In genomic region chr22:20186183-20186870, GRCh38 we compare ENCODE assay signal across 14 cellular contexts. TPM values are rescaled to one million over a fixed set of nuclear protein-coding genes. Genes with fewer than 3 reads are reported as not detected.
DNase-seq lines count a peak whose midpoint lies in the region; ATAC-seq and TF ChIP-seq lines count a peak whose summit lies in the region.
"Had no signal": no experiment of that assay in that cellular context is flagged by ENCODE, and none has a peak within 500 bp of the region (broad histone marks: within the 10 kb centered on the region; RNA-seq: fewer than 3 reads in every experiment).

No MANE protein-coding gene starts in this region.

- H3K9ac ChIP-seq in SK-N-SH, result no peak overlapping the region

- peak; percentile 59 for DNase-seq in SK-N-SH
- peak; percentile 52 for DNase-seq in NB4 (ENCODE audit: low read depth)
- peak; percentile 80 for DNase-seq in ecto neural progenitor cell (ENCODE audit: low spot score)
- no peak for DNase-seq in retinal pigment epithelial cell (ENCODE audit: low read depth)
- no peak for DNase-seq in MV-4-11 (lab: John Stamatoyannopoulos, UW)
- no peak for DNase-seq in effector CD8-positive, alpha-beta T cell (lab: John Stamatoyannopoulos, UW)
- no peak for DNase-seq in A172 (ENCODE audit: low spot score)
- DNase-seq: activated CD4-positive, alpha-beta T cell treated with anti-CD3 and anti-CD28 coated beads for 1 hour; activated T-cell treated with anti-CD3 and anti-CD28 coated beads, Interleukin-2, amount 50 U/mL, for 48 hours; amniotic stem cell; foreskin melanocyte; kidney glomerular epithelial cell; uterus had no signal

- WGBS in SK-N-SH (ENCODE audit: low lambda C conversion rate), result 59% methylated on average over 9 of the region's 10 CpGs

- POLR2A ChIA-PET in SK-N-SH (lab: Yijun Ruan, JAX), result no interaction called here

- no peak for TF ChIP-seq POLR2A in NB4 (IDR thresholded peaks at IDR 0.05; ENCODE audit: extremely low read depth, insufficient read length)

- no peak overlapping the region for H3K4me2 ChIP-seq in SK-N-SH

- no peak overlapping the region for H3K27ac ChIP-seq in SK-N-SH (ENCODE audit: low read depth in 2 of 2, low read length in 1 of 2)
- H3K27ac ChIP-seq: uterus had no signal

- no peaks in the 10 kb centered on the region for H3K4me1 ChIP-seq in SK-N-SH (ENCODE audit: control insufficient read depth in 1 of 2, insufficient read depth in 2 of 2, low read depth in 1 of 2, low read length in 1 of 2)
- H3K4me1 ChIP-seq: uterus had no signal

- no peaks in the 10 kb centered on the region for H3K9me2 ChIP-seq in SK-N-SH

- peak; percentile 19; the same call in 1 of the 2 replicates for TF ChIP-seq CTCF in SK-N-SH (IDR thresholded peaks at IDR 0.05)
- TF ChIP-seq CTCF in NB4 (IDR thresholded peaks at IDR 0.05; ENCODE audit: low read depth, low read length), result peak; percentile 16
- peak; percentile 41 for TF ChIP-seq CTCF in retinal pigment epithelial cell (conservative IDR thresholded peaks at IDR 0.05; ENCODE audit: low read depth, low read length)

- H3K27me3 ChIP-seq in SK-N-SH (ENCODE audit: insufficient read depth), result no peaks in the 10 kb centered on the region
- H3K27me3 ChIP-seq: uterus had no signal

- no peaks in the 10 kb centered on the region for H3K9me3 ChIP-seq in SK-N-SH
- H3K9me3 ChIP-seq: uterus had no signal

- TF ChIP-seq EP300 in SK-N-SH (IDR thresholded peaks at IDR 0.05; ENCODE audit: borderline replicate concordance in 1 of 2, low read depth in 1 of 2, low read length in 1 of 2), result no peak

- no peaks in the 10 kb centered on the region for H3K36me3 ChIP-seq in SK-N-SH (replicated peaks in 1 of 2; ENCODE audit: control insufficient read depth in 1 of 2, insufficient read depth in 2 of 2, low read length in 1 of 2)
- H3K36me3 ChIP-seq: uterus had no signal

- H3K4me3 ChIP-seq in SK-N-SH (ENCODE audit: low read depth in 2 of 2, low read length in 1 of 2), result no peak overlapping the region
- no peak overlapping the region for H3K4me3 ChIP-seq in NB4 (ENCODE audit: low read depth, low read length)
- no peak overlapping the region for H3K4me3 ChIP-seq in retinal pigment epithelial cell (ENCODE audit: low read length)
- H3K4me3 ChIP-seq: uterus had no signal

- no peak; the same call in 2 of the 3 replicates for ATAC-seq in SK-N-SH treated with all-trans-retinoic acid at 6 μM for 48 hours

- CTCF ChIA-PET in SK-N-SH (lab: Yijun Ruan, JAX), result interaction anchor here (0.7 to 2.1 kb wide), 6 partner anchors 10 to 52 kb away, joined by 3 to 9 read pairs (median 3); no protein-coding TSS in a partner anchor

- no peaks in the 10 kb centered on the region for H4K20me1 ChIP-seq in SK-N-SH (ENCODE audit: insufficient read depth)

- TF ChIP-seq RAD21 in SK-N-SH (IDR thresholded peaks at IDR 0.05; ENCODE audit: low read length), result no peak

- no peaks in the 10 kb centered on the region for H3K79me2 ChIP-seq in SK-N-SH (ENCODE audit: insufficient read depth)

- H3F3A ChIP-seq in SK-N-SH (replicated peaks; ENCODE audit: insufficient read depth), result no peaks in the 10 kb centered on the region

- H2AFZ ChIP-seq in SK-N-SH (ENCODE audit: low read depth), result no peak overlapping the region

TF ChIP-seq in SK-N-SH, 30 proteins besides CTCF, POLR2A, EP300 and RAD21:
- TF ChIP-seq ELF1 (IDR thresholded peaks at IDR 0.05) (no peak), RFX5 (IDR thresholded peaks at IDR 0.05; ENCODE audit: low read length) (no peak), USF1 (IDR thresholded peaks at IDR 0.05; ENCODE audit: borderline replicate concordance, low read depth) (no peak), FOXM1 (IDR thresholded peaks at IDR 0.05; ENCODE audit: low read depth) (no peak), YY1 (IDR thresholded peaks at IDR 0.05; ENCODE audit: low read depth) (no peak), RCOR1 (IDR thresholded peaks at IDR 0.05; ENCODE audit: low read length) (no peak), NRF1 (IDR thresholded peaks at IDR 0.05; ENCODE audit: low read depth, low read length) (no peak), FOSL2 (IDR thresholded peaks at IDR 0.05; ENCODE audit: borderline replicate concordance, low read depth) (no peak), CHD2 (IDR thresholded peaks at IDR 0.05; ENCODE audit: low read length, partially characterized antibody) (no peak), MXI1 (IDR thresholded peaks at IDR 0.05; ENCODE audit: low read depth, low read length) (no peak), JUND (IDR thresholded peaks at IDR 0.05) (no peak), FOXJ3 (CRISPR knock-in tag; IDR thresholded peaks at IDR 0.05) (no peak), GABPA (IDR thresholded peaks at IDR 0.05; ENCODE audit: low read depth) (no peak), NFIC (IDR thresholded peaks at IDR 0.05; ENCODE audit: borderline replicate concordance) (no peak)

TF ChIP-seq in SK-N-SH treated with all-trans-retinoic acid at 6 μM for 48 hours, 23 proteins besides CTCF, POLR2A, EP300 and RAD21:
- TF ChIP-seq CREB5 (CRISPR knock-in tag; IDR thresholded peaks at IDR 0.05; ENCODE audit: low read depth) (no peak), ESRRG (CRISPR knock-in tag; IDR thresholded peaks at IDR 0.05) (no peak), ZNF70 (CRISPR knock-in tag; IDR thresholded peaks at IDR 0.05) (no peak), ISL1 (CRISPR knock-in tag; IDR thresholded peaks at IDR 0.05) (no peak), ARNTL (CRISPR knock-in tag; IDR thresholded peaks at IDR 0.05; ENCODE audit: borderline replicate concordance, low read depth) (no peak), CSDC2 (CRISPR knock-in tag; IDR thresholded peaks at IDR 0.05) (no peak), ZNF8 (CRISPR knock-in tag; IDR thresholded peaks at IDR 0.05) (no peak), TOX (CRISPR knock-in tag; IDR thresholded peaks at IDR 0.05; ENCODE audit: borderline replicate concordance) (no peak), TCF4 (CRISPR knock-in tag; IDR thresholded peaks at IDR 0.05; ENCODE audit: borderline replicate concordance) (no peak), CSRNP3 (CRISPR knock-in tag; IDR thresholded peaks at IDR 0.05) (no peak), PATZ1 (CRISPR knock-in tag; IDR thresholded peaks at IDR 0.05; ENCODE audit: borderline replicate concordance) (no peak), SNAI2 (CRISPR knock-in tag; IDR thresholded peaks at IDR 0.05) (no peak), OSR1 (CRISPR knock-in tag; IDR thresholded peaks at IDR 0.05) (no peak), ZC3H10 (CRISPR knock-in tag; IDR thresholded peaks at IDR 0.05) (no peak)

RNA-seq across cellular contexts. Expression of gene CCDC188, which starts 35.5 kb away (rescaled TPM):
- 21.1 and 24.0 TPM in 2 replicates for polyA plus RNA-seq in SK-N-SH (2012; rRNA removed)
- 4.4 and 6.7 TPM in 2 replicates for polyA plus RNA-seq in SK-N-SH (2012; cell fraction: cytosol; rRNA removed)
- 141 and 175 TPM in 2 replicates for polyA plus RNA-seq in SK-N-SH (2012; cell fraction: nucleus; rRNA removed)
- not detected in 2 replicates for total RNA-seq in A172 (2014; rRNA removed; shearing (Covaris generic))

RNA-seq across cellular contexts. Expression of gene ZDHHC8, which starts 54.7 kb away (rescaled TPM):
- 36.5 and 65.3 TPM in 2 replicates for polyA plus RNA-seq in SK-N-SH (2012; rRNA removed)
- polyA plus RNA-seq in SK-N-SH (2012; cell fraction: cytosol; rRNA removed), result 21.9 and 35.0 TPM in 2 replicates
- polyA plus RNA-seq in SK-N-SH (2012; cell fraction: nucleus; rRNA removed), result 436 and 508 TPM in 2 replicates
- total RNA-seq in A172 (2014; rRNA removed; shearing (Covaris generic)), result 4.3 and 8.6 TPM in 2 replicates

Comparison
In these comparisons a context has a peak if more than half of its experiments do, and no peak if none do; other contexts are left out.
1. DNase-seq: peak in SK-N-SH (single experiment), NB4 (single experiment) and ecto neural progenitor cell (single experiment); none in retinal pigment epithelial cell (single experiment), MV-4-11 (single experiment), effector CD8-positive, alpha-beta T cell (single experiment) and A172 (single experiment).
2. Peak in every context shown above with its lines, with median percentiles within 50 percentile points of each other: CTCF ChIP-seq.